In genomic region chr6:36986704-36987047, GRCh38 we compare ENCODE assay signal across 1 cellular context.
TF ChIP-seq lines count a peak whose summit lies in the region.

No MANE protein-coding gene starts in this region.

TF ChIP-seq in K562, 482 proteins besides CTCF, POLR2A, EP300 and RAD21 (continued from another document):
- 0 out of 2 replicates have a peak, but pooled peaks have one; percentile 8 for TF ChIP-seq ARID3B (CRISPR knock-in tag; IDR thresholded peaks at IDR 0.05; ENCODE audit: borderline replicate concordance)
- peak; percentile 70; the same call in 1 of the 2 replicates for TF ChIP-seq KAT7 (CRISPR knock-in tag; IDR thresholded peaks at IDR 0.05; ENCODE audit: borderline replicate concordance)
- TF ChIP-seq ZNF586 (CRISPR knock-in tag; conservative IDR thresholded peaks at IDR 0.05): 0 out of 2 replicates have a peak, but pooled peaks have one; percentile 17
- 0 out of 2 replicates have a peak, but pooled peaks have one; percentile 10 for TF ChIP-seq ZNF12 (CRISPR knock-in tag; IDR thresholded peaks at IDR 0.05)
- 0 out of 2 replicates have a peak, but pooled peaks have one; percentile 18 for TF ChIP-seq TARDBP (IDR thresholded peaks at IDR 0.05)
- no peak for TF ChIP-seq MYC (IDR thresholded peaks at IDR 0.05; ENCODE audit: low read depth, low read length)
- peak; percentile 30; the same call in 1 of the 2 replicates for TF ChIP-seq MYC (CRISPR knock-in tag; IDR thresholded peaks at IDR 0.05; ENCODE audit: borderline replicate concordance, low read depth)
- 0 out of 4 replicates have a peak, but pooled peaks of 1 of the 2 experiments have one; percentile 26 for TF ChIP-seq ARNT (IDR thresholded peaks at IDR 0.05)
- TF ChIP-seq SMARCA4 (IDR thresholded peaks at IDR 0.05): peak; percentile 45; the same call in 1 of the 2 replicates
- TF ChIP-seq ZNF830 (CRISPR knock-in tag; IDR thresholded peaks at IDR 0.05): no peak
- 0 out of 2 replicates have a peak, but pooled peaks have one; percentile 6 for TF ChIP-seq USF1 (CRISPR knock-in tag; IDR thresholded peaks at IDR 0.05)
